9 cellular contexts compared by ENCODE assay signal in genomic region chr7:106217089-106217542, GRCh38.
DNase-seq lines count a peak whose midpoint lies in the region; ATAC-seq and TF ChIP-seq lines count a peak whose summit lies in the region.
"Had no signal": no experiment of that assay in that cellular context is flagged by ENCODE, and none has a peak within 500 bp of the region (broad histone marks: within the 10 kb centered on the region; RNA-seq: fewer than 3 reads in every experiment).

No MANE protein-coding gene starts in this region.

- DNase-seq in HuH-7 (ENCODE audit: low spot score) (peak; percentile 34), breast epithelium (ENCODE audit: low spot score in 2 of 2) (peak in 1 of 2 donors; percentile 30), left lobe of liver (ENCODE audit: low spot score) (peak; percentile 95), thyroid gland (peak; percentile 50 to 52), AML-193 (lab: John Stamatoyannopoulos, UW) (no peak), CD14-positive monocyte (ENCODE audit: low spot score) (no peak)
- no peak for DNase-seq in CD4-positive, alpha-beta memory T cell

- H3K36me3 ChIP-seq in breast epithelium: no peaks in the 10 kb centered on the region
- H3K36me3 ChIP-seq in thyroid gland: no peaks in the 10 kb centered on the region
- H3K36me3 ChIP-seq in CD4-positive, alpha-beta memory T cell (ENCODE audit: insufficient read depth, low read length): no peaks in the 10 kb centered on the region

- WGBS in thyroid gland, 2 donors: 35 to 49% methylated on average over 7 of the region's 7 CpGs

- peaks cover 1 to 7% (median 3%) of the 10 kb centered on the region in 3 donors for H3K27me3 Mint-ChIP-seq in CD14-positive monocyte (ENCODE audit: low read depth in 3 of 3)
- H3K27me3 Mint-ChIP-seq in CD4-positive, alpha-beta memory T cell: peaks cover 1 to 4% of the 10 kb centered on the region in 2 donors

- H3K4me3 Mint-ChIP-seq in CD14-positive monocyte: no peak overlapping the region
- H3K4me3 Mint-ChIP-seq in CD4-positive, alpha-beta memory T cell: no peak overlapping the region

- intact Hi-C loops in breast epithelium (cut with DNase I; ENCODE audit: low total_unique reads): no loop called here
- intact Hi-C loops in thyroid gland (cut with DNase I): no loop called here
- intact Hi-C loops in CD14-positive monocyte (cut with micrococcal nuclease): no loop called here
- intact Hi-C loops in CD4-positive, alpha-beta memory T cell (cut with micrococcal nuclease): no loop called here

- no peaks in the 10 kb centered on the region for H3K4me1 ChIP-seq in breast epithelium
- H3K4me1 ChIP-seq in thyroid gland: peaks cover 10 to 26% of the 10 kb centered on the region in 2 donors
- H3K4me1 ChIP-seq in CD4-positive, alpha-beta memory T cell (ENCODE audit: insufficient read depth, low read length): no peaks in the 10 kb centered on the region

- peaks cover 0 to 2% (median 0%) of the 10 kb centered on the region in 7 donors for H3K9me3 Mint-ChIP-seq in CD14-positive monocyte
- no peaks in the 10 kb centered on the region for H3K9me3 Mint-ChIP-seq in CD4-positive, alpha-beta memory T cell

- H3K27ac ChIP-seq in breast epithelium: peak overlapping the region; percentile 82 to 91
- peak overlapping the region; percentile 57 to 73 (median 67) for H3K27ac ChIP-seq in thyroid gland
- no peak overlapping the region for H3K27ac ChIP-seq in CD4-positive, alpha-beta memory T cell (ENCODE audit: low read depth, low read length)
- H3K27ac ChIP-seq: KMS-11 had no signal

- H3K4me3 ChIP-seq in breast epithelium (peak overlapping the region in 1 of 3 donors; percentile 20), thyroid gland (replicated peaks in 1 of 3) (no peak overlapping the region)
- no peak overlapping the region for H3K4me3 ChIP-seq in CD4-positive, alpha-beta memory T cell (ENCODE audit: low read length in 2 of 2)

- no peaks in the 10 kb centered on the region for H3K4me1 Mint-ChIP-seq in CD14-positive monocyte
- H3K4me1 Mint-ChIP-seq in CD4-positive, alpha-beta memory T cell: no peaks in the 10 kb centered on the region

- no peaks in the 10 kb centered on the region for H3K36me3 Mint-ChIP-seq in CD14-positive monocyte
- no peaks in the 10 kb centered on the region for H3K36me3 Mint-ChIP-seq in CD4-positive, alpha-beta memory T cell

- POLR2A ChIA-PET in CD4-positive, alpha-beta memory T cell (lab: Charles Lee; ENCODE audit: partially characterized antibody): no interaction called here

- no peaks in the 10 kb centered on the region for H3K9me3 ChIP-seq in breast epithelium
- no peaks in the 10 kb centered on the region for H3K9me3 ChIP-seq in thyroid gland
- H3K9me3 ChIP-seq in CD4-positive, alpha-beta memory T cell (ENCODE audit: control insufficient read depth in 1 of 2, low read length in 2 of 2): no peaks in the 10 kb centered on the region

- no peak for TF ChIP-seq CTCF in breast epithelium (IDR thresholded peaks at IDR 0.05)
- no peak for TF ChIP-seq CTCF in thyroid gland (IDR thresholded peaks at IDR 0.05)
- TF ChIP-seq CTCF in CD14-positive monocyte (IDR thresholded peaks at IDR 0.05): no peak

- no peak overlapping the region for H3K27ac Mint-ChIP-seq in CD14-positive monocyte
- H3K27ac Mint-ChIP-seq in CD4-positive, alpha-beta memory T cell: no peak overlapping the region

- no peaks in the 10 kb centered on the region for H3K27me3 ChIP-seq in breast epithelium
- no peaks in the 10 kb centered on the region for H3K27me3 ChIP-seq in thyroid gland
- no peaks in the 10 kb centered on the region for H3K27me3 ChIP-seq in CD4-positive, alpha-beta memory T cell (ENCODE audit: insufficient read depth, low read length)

- TF ChIP-seq POLR2A in breast epithelium (IDR thresholded peaks at IDR 0.05): no peak
- TF ChIP-seq POLR2A in thyroid gland (IDR thresholded peaks at IDR 0.05): no peak

- CTCF ChIA-PET in CD4-positive, alpha-beta memory T cell (lab: Charles Lee; ENCODE audit: partially characterized antibody): no interaction called here

- ATAC-seq in left lobe of liver (peak; percentile 90), GM21528 (IDR thresholded peaks at IDR 0.05; ENCODE audit: low FRiP score, unreplicated experiment) (no peak)

Comparison
In these comparisons a context has a peak if more than half of its experiments do, and no peak if none do; other contexts are left out.
1. DNase-seq: peak in HuH-7 (single experiment), left lobe of liver (single experiment) and thyroid gland (2 of 2); none in AML-193 (0 of 2), CD14-positive monocyte (single experiment) and CD4-positive, alpha-beta memory T cell (0 of 5).